25 cellular contexts compared by ENCODE assay signal in the genomic region with DNA sequence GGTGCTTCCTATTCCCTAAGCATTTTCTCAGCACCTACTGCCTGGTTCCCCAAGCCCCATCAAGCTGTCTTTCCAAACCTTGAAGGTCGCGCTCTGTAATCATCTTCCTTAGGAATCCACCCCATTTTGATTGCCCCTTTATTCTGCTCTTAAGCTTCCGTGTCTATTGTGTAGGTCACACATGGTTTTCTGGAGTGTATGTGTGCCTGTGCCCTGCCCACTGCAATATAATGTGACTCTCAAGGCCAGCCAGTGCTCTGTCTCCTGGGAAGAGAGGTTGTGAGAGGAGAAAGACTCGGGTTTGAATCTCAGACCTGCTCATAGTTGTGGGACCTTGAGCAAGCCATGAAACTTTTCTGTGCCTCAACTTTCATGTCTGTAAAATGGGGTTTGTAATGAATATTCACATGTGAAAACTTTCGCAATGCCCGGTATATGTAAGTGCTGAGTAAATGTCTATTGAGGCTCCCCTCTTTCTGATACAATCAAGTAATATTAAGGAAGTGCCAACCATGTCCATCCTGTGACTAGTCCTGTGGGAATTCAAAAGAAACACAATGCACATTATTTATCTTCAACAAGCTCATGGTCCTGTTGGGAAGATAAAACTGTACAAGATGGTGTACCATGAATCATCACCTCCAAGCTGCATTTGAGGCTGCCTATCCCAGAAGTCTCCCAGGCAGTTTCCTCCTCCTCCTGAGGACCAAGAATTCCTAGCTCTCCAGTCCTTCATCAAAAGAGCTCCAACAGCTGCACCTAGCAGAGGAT. TPM values are rescaled to one million over a fixed set of nuclear protein-coding genes. Genes with fewer than 3 reads are reported as not detected.
DNase-seq lines count a peak whose midpoint lies in the region; ATAC-seq and TF ChIP-seq lines count a peak whose summit lies in the region.
"Had no signal": no experiment of that assay in that cellular context is flagged by ENCODE, and none has a peak within 500 bp of the region (broad histone marks: within the 10 kb centered on the region; RNA-seq: fewer than 3 reads in every experiment).

No MANE protein-coding gene starts in this region.

- H4K20me1 ChIP-seq in IMR-90 (ENCODE audit: insufficient read depth, low read length): no peaks in the 10 kb centered on the region

- no peak overlapping the region for H3K4ac ChIP-seq in IMR-90 (ENCODE audit: low read depth, low read length)

- no peak overlapping the region for H3K14ac ChIP-seq in IMR-90 (replicated peaks; ENCODE audit: low read depth, low read length)

- H2AK9ac ChIP-seq in IMR-90 (replicated peaks; ENCODE audit: low read depth, low read length, poor library complexity): no peak overlapping the region

- H2BK120ac ChIP-seq in IMR-90 (ENCODE audit: low read depth, low read length): no peak overlapping the region

- peak; percentile 4 for DNase-seq in IMR-90
- peak; percentile 22 for DNase-seq in coronary artery (ENCODE audit: low spot score)
- peak in 1 of 2 donors; percentile 21 for DNase-seq in suprapubic skin (ENCODE audit: low spot score in 2 of 2)
- no peak for DNase-seq in NOMO-1 treated with dmso at 0.1 percent for 144 hours (lab: John Stamatoyannopoulos, UW; ENCODE audit: unreplicated experiment)
- no peak for DNase-seq in lower lobe of right lung
- DNase-seq: activated CD4-positive, alpha-beta memory T cell treated with anti-CD3 and anti-CD28 coated beads for 36 hours; activated T-cell treated with anti-CD3 and anti-CD28 coated beads, Interleukin-2, amount 50 U/mL, for 72 hours; Caco-2; heart left ventricle; mesenchymal stem cell; MM.1S; NCI-H2227 treated with DMSO at 0.1 percent for 48 hours; stimulated activated CD4-positive, alpha-beta T cell treated with anti-CD3 and anti-CD28 coated beads, Interleukin-4, amount 100 ng/mL, for 4 hours; stimulated activated CD8-positive, alpha-beta memory T cell treated with anti-CD3 and anti-CD28 coated beads, Interleukin-4, amount 100 ng/mL, for 48 hours; substantia nigra had no signal

- ATAC-seq in IMR-90 (ENCODE audit: low read depth): no peak
- no peak for ATAC-seq in lower lobe of right lung
- ATAC-seq in HG02571 (IDR thresholded peaks at IDR 0.05; ENCODE audit: unreplicated experiment): no peak
- ATAC-seq: activated T-cell treated with anti-CD3 and anti-CD28 coated beads, Interleukin-2, amount 50 U/mL, for 72 hours; HCT116; heart left ventricle; Right ventricle myocardium inferior had no signal

- BruUV-seq in IMR-90 (replicated peaks; lab: Mats Ljungman, UMichigan): no TSS peak

- no peak overlapping the region for H2AFZ ChIP-seq in IMR-90 (replicated peaks; ENCODE audit: low read length, poor library complexity)

- WGBS in IMR-90 (ENCODE audit: extremely low coverage in 2 of 2, insufficient read length in 1 of 2), 2 experiments: 80% methylated on average over 1 of the region's 6 CpGs; no CpG with 5 or more reads in 1 of the 2 experiments
- 96% methylated on average over 6 of the region's 6 CpGs for WGBS in suprapubic skin

- H3K4me1 ChIP-seq in IMR-90 (ENCODE audit: control insufficient read depth, insufficient read depth, low read length) (no peaks in the 10 kb centered on the region), suprapubic skin (peaks cover 14% of the 10 kb centered on the region), lower lobe of right lung (no peaks in the 10 kb centered on the region)
- H3K4me1 ChIP-seq: heart left ventricle had no signal

- no peaks in the 10 kb centered on the region for H3K36me3 ChIP-seq in IMR-90 (ENCODE audit: control insufficient read depth, insufficient read depth, low read length)
- no peaks in the 10 kb centered on the region for H3K36me3 ChIP-seq in suprapubic skin
- H3K36me3 ChIP-seq in lower lobe of right lung: no peaks in the 10 kb centered on the region
- H3K36me3 ChIP-seq: heart left ventricle had no signal

- H3K9ac ChIP-seq in IMR-90 (ENCODE audit: low read depth, low read length): no peak overlapping the region

- POLR2A ChIA-PET in IMR-90 (lab: Charles Lee; ENCODE audit: unreplicated experiment): no interaction called here

- no peak overlapping the region for H2AK5ac ChIP-seq in IMR-90 (ENCODE audit: low read depth, low read length)

- no peak overlapping the region for H2BK15ac ChIP-seq in IMR-90 (ENCODE audit: low read depth, low read length)

- TF ChIP-seq CTCF in IMR-90 (conservative IDR thresholded peaks at IDR 0.05; ENCODE audit: low read depth, low read length): no peak
- TF ChIP-seq CTCF in coronary artery (IDR thresholded peaks at IDR 0.05): no peak
- no peak for TF ChIP-seq CTCF in suprapubic skin (IDR thresholded peaks at IDR 0.05)
- TF ChIP-seq CTCF in lower lobe of right lung (IDR thresholded peaks at IDR 0.05): no peak

- dilution Hi-C loops in IMR-90 (cut with HindIII; ENCODE audit: low sequenced_read_pairs, unreplicated experiment): no loop called here

- H3K4me3 ChIP-seq in IMR-90 (ENCODE audit: insufficient read depth, low read depth, low read length): no peak overlapping the region
- no peak overlapping the region for H3K4me3 ChIP-seq in coronary artery
- no peak overlapping the region for H3K4me3 ChIP-seq in suprapubic skin
- H3K4me3 ChIP-seq in lower lobe of right lung: no peak overlapping the region
- H3K4me3 ChIP-seq: heart left ventricle, smooth muscle cell had no signal

- H4K5ac ChIP-seq in IMR-90 (ENCODE audit: low read depth, low read length): no peak overlapping the region

- H3K9me1 ChIP-seq in IMR-90 (ENCODE audit: insufficient read depth, low read length): no peaks in the 10 kb centered on the region

- intact Hi-C loops in IMR-90 (cut with micrococcal nuclease): no loop called here
- intact Hi-C loops in lower lobe of right lung (cut with DNase I): no loop called here

- CTCF ChIA-PET in IMR-90 (lab: Yijun Ruan, JAX): no interaction called here

- TF ChIP-seq EP300 in suprapubic skin (IDR thresholded peaks at IDR 0.05): no peak

- H3K27ac ChIP-seq in IMR-90 (ENCODE audit: insufficient read depth, low read length): no peak overlapping the region
- no peak overlapping the region for H3K27ac ChIP-seq in coronary artery
- peak overlapping the region; percentile 33 for H3K27ac ChIP-seq in suprapubic skin
- H3K27ac ChIP-seq in lower lobe of right lung: no peak overlapping the region
- H3K27ac ChIP-seq: heart left ventricle, VCaP had no signal

- in situ Hi-C loops in IMR-90 (cut with MboI; ENCODE audit: low sequenced_read_pairs): no loop called here

- H2BK20ac ChIP-seq in IMR-90 (ENCODE audit: low read depth, low read length): no peak overlapping the region

- no peak overlapping the region for H3K18ac ChIP-seq in IMR-90 (ENCODE audit: low read depth, low read length)

- H2BK5ac ChIP-seq in IMR-90 (ENCODE audit: low read depth, low read length, poor library complexity, severe bottlenecking): no peak overlapping the region

- TF ChIP-seq POLR2A in IMR-90 (IDR thresholded peaks at IDR 0.05; ENCODE audit: low read depth, low read length) (no peak), suprapubic skin (IDR thresholded peaks at IDR 0.05) (no peak)

- H3K79me1 ChIP-seq in IMR-90 (ENCODE audit: low read depth in 1 of 2, low read length in 2 of 2): no peaks in the 10 kb centered on the region

- TF ChIP-seq RAD21 in IMR-90 (IDR thresholded peaks at IDR 0.05; ENCODE audit: low read length): no peak

- H3K4me2 ChIP-seq in IMR-90 (ENCODE audit: low read depth, low read length): no peak overlapping the region
- H3K4me2 ChIP-seq: smooth muscle cell had no signal

- H3K56ac ChIP-seq in IMR-90 (ENCODE audit: extremely low read depth, insufficient read depth, low read length): no peak overlapping the region

- no peak overlapping the region for H4K8ac ChIP-seq in IMR-90 (ENCODE audit: low read depth in 2 of 2, low read length in 2 of 2)

- no peak overlapping the region for H4K91ac ChIP-seq in IMR-90 (ENCODE audit: insufficient read depth, low read depth, low read length)

- H3K27me3 ChIP-seq in IMR-90 (ENCODE audit: control insufficient read depth, insufficient read depth, low read length) (peaks cover 20% of the 10 kb centered on the region), suprapubic skin (peaks cover 26% of the 10 kb centered on the region), lower lobe of right lung (ENCODE audit: low read depth) (peaks cover 13% of the 10 kb centered on the region)

- H3K9me3 ChIP-seq in IMR-90 (ENCODE audit: control insufficient read depth, insufficient read depth, low read length) (no peaks in the 10 kb centered on the region), suprapubic skin (no peaks in the 10 kb centered on the region), lower lobe of right lung (no peaks in the 10 kb centered on the region)
- H3K9me3 ChIP-seq: Caco-2, heart left ventricle had no signal

- H3K23ac ChIP-seq in IMR-90 (ENCODE audit: low read depth, low read length): no peak overlapping the region

RNA-seq across cellular contexts. Expression of a gene that starts 0.8 kb away (rescaled TPM):
- total RNA-seq in IMR-90 (2012; rRNA removed): not detected in 2 replicates
- polyA plus RNA-seq in IMR-90 (2012; rRNA removed): not detected in 2 replicates
- not detected in 2 replicates for polyA plus RNA-seq in IMR-90 (2012; cell fraction: cytosol; rRNA removed)
- not detected in 2 replicates for polyA plus RNA-seq in IMR-90 (2012; cell fraction: nucleus; rRNA removed; ENCODE audit: low replicate concordance)
- 10 to 100 TPM in 3 of 4 donors, 1 to 10 TPM in 1; 3.3 to 67.9 (median 21.2) TPM for total RNA-seq in suprapubic skin
- total RNA-seq in lower lobe of right lung: not detected
- total RNA-seq: activated CD4-positive, alpha-beta memory T cell treated with anti-CD3 and anti-CD28 coated beads for 36 hours; activated T-cell treated with anti-CD3 and anti-CD28 coated beads, Interleukin-2, amount 50 U/mL, for 72 hours; Caco-2; cardiac septum; heart left ventricle; natural killer cell treated with Interleukin-12 subunit alpha and Interleukin-12 subunit beta and Interleukin-15 and Interleukin-18, amount 100 ng/mL, for 72 hours; posterior vena cava; Right ventricle myocardium inferior; T-helper 1 cell treated with Interleukin-12 subunit alpha and Interleukin-12 subunit beta and Interleukin-4 antibody, amounts not matched to agents 30 ng/mL and 1 ng/mL, for 36 hours had no signal
- polyA plus RNA-seq: heart left ventricle had no signal

RNA-seq across cellular contexts. Expression of a gene that starts 17.0 kb away (rescaled TPM):
- not detected in 2 replicates for total RNA-seq in IMR-90 (2012; rRNA removed)
- polyA plus RNA-seq in IMR-90 (2012; rRNA removed): not detected in 2 replicates
- not detected in 2 replicates for polyA plus RNA-seq in IMR-90 (2012; cell fraction: cytosol; rRNA removed)
- polyA plus RNA-seq in IMR-90 (2012; cell fraction: nucleus; rRNA removed; ENCODE audit: low replicate concordance): not detected in 2 replicates
- total RNA-seq in suprapubic skin: 100 to 1,000 TPM in 3 of 4 donors, 10 to 100 TPM in 1; 44.8 to 765 (median 249) TPM
- total RNA-seq in lower lobe of right lung: not detected
- total RNA-seq: activated CD4-positive, alpha-beta memory T cell treated with anti-CD3 and anti-CD28 coated beads for 36 hours; activated T-cell treated with anti-CD3 and anti-CD28 coated beads, Interleukin-2, amount 50 U/mL, for 72 hours; Caco-2; cardiac septum; G401; heart left ventricle; natural killer cell treated with Interleukin-12 subunit alpha and Interleukin-12 subunit beta and Interleukin-15 and Interleukin-18, amount 100 ng/mL, for 72 hours; posterior vena cava; Right ventricle myocardium inferior; T-helper 1 cell treated with Interleukin-12 subunit alpha and Interleukin-12 subunit beta and Interleukin-4 antibody, amounts not matched to agents 30 ng/mL and 1 ng/mL, for 36 hours had no signal
- polyA plus RNA-seq: heart left ventricle had no signal

RNA-seq across cellular contexts. Expression of a gene that starts 28.8 kb away (rescaled TPM):
- total RNA-seq in IMR-90 (2012; rRNA removed) (not detected in 2 replicates), suprapubic skin (10 to 100 TPM in 1 of 4 donors, 1 to 10 TPM in 3; 1.3 to 40.7 (median 7.6) TPM), lower lobe of right lung (not detected)
- polyA plus RNA-seq in IMR-90 (2012; rRNA removed): not detected in 2 replicates
- not detected in 2 replicates for polyA plus RNA-seq in IMR-90 (2012; cell fraction: cytosol; rRNA removed)
- not detected in 2 replicates for polyA plus RNA-seq in IMR-90 (2012; cell fraction: nucleus; rRNA removed; ENCODE audit: low replicate concordance)
- total RNA-seq: activated CD4-positive, alpha-beta memory T cell treated with anti-CD3 and anti-CD28 coated beads for 36 hours; activated T-cell treated with anti-CD3 and anti-CD28 coated beads, Interleukin-2, amount 50 U/mL, for 72 hours; Caco-2; cardiac septum; G401; heart left ventricle; natural killer cell treated with Interleukin-12 subunit alpha and Interleukin-12 subunit beta and Interleukin-15 and Interleukin-18, amount 100 ng/mL, for 72 hours; posterior vena cava; Right ventricle myocardium inferior; smooth muscle cell; T-helper 1 cell treated with Interleukin-12 subunit alpha and Interleukin-12 subunit beta and Interleukin-4 antibody, amounts not matched to agents 30 ng/mL and 1 ng/mL, for 36 hours had no signal
- polyA plus RNA-seq: heart left ventricle had no signal

RNA-seq across cellular contexts. Expression of a gene that starts 38.7 kb away (rescaled TPM):
- total RNA-seq in IMR-90 (2012; rRNA removed) (not detected in 2 replicates), suprapubic skin (10 to 100 TPM in 2 of 4 donors, 1 to 10 TPM in 1, not detected in 1; 7.8 to 23.7 (median 14.8) TPM), lower lobe of right lung (not detected)
- polyA plus RNA-seq in IMR-90 (2012; rRNA removed): not detected in 2 replicates
- polyA plus RNA-seq in IMR-90 (2012; cell fraction: cytosol; rRNA removed): not detected in 2 replicates
- polyA plus RNA-seq in IMR-90 (2012; cell fraction: nucleus; rRNA removed; ENCODE audit: low replicate concordance): not detected in 2 replicates
- total RNA-seq: activated CD4-positive, alpha-beta memory T cell treated with anti-CD3 and anti-CD28 coated beads for 36 hours; activated T-cell treated with anti-CD3 and anti-CD28 coated beads, Interleukin-2, amount 50 U/mL, for 72 hours; Caco-2; cardiac septum; G401; heart left ventricle; natural killer cell treated with Interleukin-12 subunit alpha and Interleukin-12 subunit beta and Interleukin-15 and Interleukin-18, amount 100 ng/mL, for 72 hours; posterior vena cava; Right ventricle myocardium inferior; T-helper 1 cell treated with Interleukin-12 subunit alpha and Interleukin-12 subunit beta and Interleukin-4 antibody, amounts not matched to agents 30 ng/mL and 1 ng/mL, for 36 hours had no signal
- polyA plus RNA-seq: heart left ventricle had no signal

RNA-seq across cellular contexts. Expression of a gene that starts 49.5 kb away (rescaled TPM):
- total RNA-seq in IMR-90 (2012; rRNA removed) (not detected in 2 replicates), suprapubic skin (1 to 10 TPM in 1 of 4 donors, under 1 TPM in 2, not detected in 1; 0.49 to 2.1 (median 0.65) TPM), lower lobe of right lung (not detected)
- polyA plus RNA-seq in IMR-90 (2012; rRNA removed): not detected in 2 replicates
- polyA plus RNA-seq in IMR-90 (2012; cell fraction: cytosol; rRNA removed): not detected in 2 replicates
- polyA plus RNA-seq in IMR-90 (2012; cell fraction: nucleus; rRNA removed; ENCODE audit: low replicate concordance): not detected in 2 replicates
- total RNA-seq: activated CD4-positive, alpha-beta memory T cell treated with anti-CD3 and anti-CD28 coated beads for 36 hours; activated T-cell treated with anti-CD3 and anti-CD28 coated beads, Interleukin-2, amount 50 U/mL, for 72 hours; Caco-2; cardiac septum; G401; heart left ventricle; natural killer cell treated with Interleukin-12 subunit alpha and Interleukin-12 subunit beta and Interleukin-15 and Interleukin-18, amount 100 ng/mL, for 72 hours; posterior vena cava; Right ventricle myocardium inferior; T-helper 1 cell treated with Interleukin-12 subunit alpha and Interleukin-12 subunit beta and Interleukin-4 antibody, amounts not matched to agents 30 ng/mL and 1 ng/mL, for 36 hours had no signal
- polyA plus RNA-seq: heart left ventricle had no signal

Comparison
In these comparisons a context has a peak if more than half of its experiments do, and no peak if none do; other contexts are left out.
1. DNase-seq: peak in IMR-90 (single experiment) and coronary artery (single experiment); none in NOMO-1 treated with dmso at 0.1 percent for 144 hours (single experiment) and lower lobe of right lung (single experiment).
2. RNA of a gene that starts 17.0 kb away (total RNA-seq): 44.8 to 765 TPM in suprapubic skin; not detected in IMR-90 and not detected in lower lobe of right lung (single experiment); every median in the first group is over 10 times any median in the second.